In the genomic region with DNA sequence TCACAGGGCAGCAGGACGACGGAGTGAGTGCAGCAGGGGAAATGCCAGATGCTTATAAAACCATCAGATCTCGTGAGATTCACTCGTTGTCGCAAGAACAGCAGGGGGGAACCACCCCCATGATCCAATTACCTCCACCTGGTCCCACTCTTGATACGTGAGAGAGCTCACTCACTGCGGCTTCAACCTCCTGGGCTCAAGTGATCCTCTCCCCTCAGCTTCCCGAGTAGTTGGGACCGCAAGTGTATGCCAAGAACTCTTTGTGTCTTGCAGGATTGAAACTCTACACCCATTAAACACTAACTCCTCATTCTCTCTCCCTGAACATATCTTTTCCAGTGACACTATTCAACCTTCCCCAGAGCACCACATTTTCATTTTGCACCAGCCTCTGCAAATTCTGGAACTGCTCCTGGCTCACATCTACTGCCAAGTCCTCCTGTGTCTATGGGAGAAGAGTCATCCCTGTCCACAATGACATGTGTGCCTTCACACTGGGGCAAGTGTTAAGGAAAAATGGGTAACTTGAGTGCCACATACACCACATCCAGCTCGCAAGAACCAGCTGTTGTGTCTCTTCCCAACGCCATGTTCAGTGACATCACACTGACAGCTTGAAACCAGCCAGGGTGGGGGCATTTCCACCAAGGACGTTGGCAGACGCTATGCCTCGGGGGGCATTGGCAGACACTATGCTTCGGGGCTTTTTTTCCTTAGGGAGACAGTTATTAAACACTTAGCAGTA, we compare ENCODE assay signal across 13 cellular contexts.
"Had no signal": no experiment of that assay in that cellular context is flagged by ENCODE, and none has a peak within 500 bp of the region (broad histone marks: within the 10 kb centered on the region; RNA-seq: fewer than 3 reads in every experiment).

No MANE protein-coding gene starts in this region.

- H3K4me1 Mint-ChIP-seq: activated CD4-positive, alpha-beta T cell treated with anti-CD3 and anti-CD28 coated beads, Interleukin-2, amount 10 ng/mL, durations not matched to agents 7 days and 5 days had no signal

- H3K27me3 Mint-ChIP-seq: activated CD4-positive, alpha-beta T cell treated with anti-CD3 and anti-CD28 coated beads, Interleukin-2, amount 10 ng/mL, durations not matched to agents 7 days and 5 days had no signal

- H3K27ac Mint-ChIP-seq: activated CD4-positive, alpha-beta T cell treated with anti-CD3 and anti-CD28 coated beads, Interleukin-2, amount 10 ng/mL, durations not matched to agents 7 days and 5 days; activated naive CD8-positive, alpha-beta T cell treated with anti-CD3 and anti-CD28 coated beads for 36 hours had no signal

- DNase-seq: activated CD4-positive, alpha-beta T cell treated with anti-CD3 and anti-CD28 coated beads, Interleukin-2, amount 10 ng/mL, durations not matched to agents 7 days and 5 days; activated CD4-positive, CD25-positive, alpha-beta regulatory T cell; activated effector memory CD4-positive, alpha-beta T cell treated with Interleukin-2 at 50 U/mL for 16 hours; activated naive CD8-positive, alpha-beta T cell treated with anti-CD3 and anti-CD28 coated beads for 36 hours; activated T-cell treated with anti-CD3 and anti-CD28 coated beads for 4 hours; cerebellar nuclear complex; dermis blood vessel endothelial cell; kidney; retina; thyroid gland; uterus had no signal

- H2AFZ ChIP-seq: parathyroid adenoma had no signal

- H3K4me1 ChIP-seq: parathyroid adenoma, thyroid gland, uterus had no signal

- H3K79me2 ChIP-seq: parathyroid adenoma had no signal

- H3K9ac ChIP-seq: parathyroid adenoma had no signal

- H3K36me3 ChIP-seq: thyroid gland, uterus had no signal

- H3K27ac ChIP-seq: parathyroid adenoma, skin epidermis, thyroid gland, uterus had no signal

- H3K4me3 ChIP-seq: skin epidermis, thyroid gland, uterus had no signal

- H3K27me3 ChIP-seq: thyroid gland, uterus had no signal

- H3K4me3 Mint-ChIP-seq: activated CD4-positive, alpha-beta T cell treated with anti-CD3 and anti-CD28 coated beads, Interleukin-2, amount 10 ng/mL, durations not matched to agents 7 days and 5 days; activated naive CD8-positive, alpha-beta T cell treated with anti-CD3 and anti-CD28 coated beads for 36 hours had no signal

- H3K9me3 ChIP-seq: thyroid gland, uterus had no signal
